ENCODE assay signal across 8 cellular contexts in the genomic region with DNA sequence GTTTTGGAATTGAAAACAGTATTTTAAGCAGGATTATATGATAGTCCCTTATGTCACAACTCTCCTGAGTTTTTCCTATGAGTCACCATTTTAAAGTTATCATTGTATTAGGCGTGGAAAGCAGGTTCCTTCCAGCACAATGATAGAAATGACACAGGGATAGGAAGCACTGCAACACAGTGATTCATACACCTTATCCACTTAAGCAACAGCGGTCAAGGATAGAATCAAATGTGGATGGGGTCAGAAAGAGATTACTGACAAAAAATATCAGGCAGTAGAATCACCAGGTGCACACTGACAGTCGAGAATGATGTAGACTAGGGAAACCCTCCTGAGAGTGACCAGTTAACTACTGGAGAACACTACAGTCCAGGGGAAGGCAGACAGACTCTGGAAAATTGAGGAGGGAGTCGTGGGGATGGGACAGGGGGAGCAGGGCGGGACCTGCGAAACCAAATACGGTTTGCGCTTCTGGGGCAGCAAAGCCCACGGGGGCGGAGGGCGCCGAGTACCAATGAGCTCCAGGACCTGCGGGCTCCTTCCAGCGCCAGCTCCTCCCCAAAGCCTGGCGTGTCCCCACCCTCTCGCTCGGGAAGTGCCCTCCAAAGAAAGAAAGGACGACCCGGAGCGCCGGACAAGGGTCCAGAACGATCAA.
DNase-seq lines count a peak whose midpoint lies in the region; ATAC-seq lines count a peak whose summit lies in the region.

No MANE protein-coding gene starts in this region.

- peaks cover 36% of the 10 kb centered on the region for H3K4me1 Mint-ChIP-seq in central memory CD8-positive, alpha-beta T cell

- H3K27me3 ChIP-seq in layer of hippocampus (ENCODE audit: control insufficient read depth, insufficient read depth, low read length) = no peaks in the 10 kb centered on the region
- H3K27me3 ChIP-seq in subcutaneous abdominal adipose tissue (ENCODE audit: control insufficient read depth in 5 of 5, insufficient read depth in 4 of 5, low read length in 5 of 5) = no peaks in the 10 kb centered on the region

- H3K27me3 Mint-ChIP-seq in central memory CD8-positive, alpha-beta T cell = no peaks in the 10 kb centered on the region

- H3K27ac ChIP-seq in layer of hippocampus (ENCODE audit: low read depth, low read length) (peak overlapping the region; percentile 96), subcutaneous abdominal adipose tissue (ENCODE audit: low read depth, low read length) (peak overlapping the region; percentile 97)

- H3K4me3 Mint-ChIP-seq in central memory CD8-positive, alpha-beta T cell = peak overlapping the region; percentile 97

- DNase-seq in NCI-H345 (lab: John Stamatoyannopoulos, UW) = peak; percentile 86
- DNase-seq in NCI-H345 treated with DMSO at 0.1 percent for 48 hours (lab: John Stamatoyannopoulos, UW; ENCODE audit: unreplicated experiment) = no peak
- peak; percentile 48 for DNase-seq in HS-5 (ENCODE audit: low read depth)
- peak; percentile 83 for DNase-seq in OCI-M1 (lab: John Stamatoyannopoulos, UW)
- no peak for DNase-seq in central memory CD8-positive, alpha-beta T cell (ENCODE audit: low spot score in 2 of 2)

- H3K9ac ChIP-seq in subcutaneous abdominal adipose tissue (ENCODE audit: low read length in 5 of 5) = peak overlapping the region; percentile 57 to 98 (median 90)

- no peaks in the 10 kb centered on the region for H3K36me3 ChIP-seq in subcutaneous abdominal adipose tissue (ENCODE audit: control insufficient read depth in 5 of 5, insufficient read depth in 5 of 5, low read length in 5 of 5)

- H3K9me3 Mint-ChIP-seq in central memory CD8-positive, alpha-beta T cell = no peaks in the 10 kb centered on the region

- peak; percentile 56 for ATAC-seq in GM21528 (IDR thresholded peaks at IDR 0.05; ENCODE audit: low FRiP score, unreplicated experiment)
- peak; percentile 35 for ATAC-seq in central memory CD8-positive, alpha-beta T cell (replicated peaks; ENCODE audit: extremely low read depth, poor library complexity, severe bottlenecking)

- H3K36me3 Mint-ChIP-seq in central memory CD8-positive, alpha-beta T cell (ENCODE audit: insufficient read depth) = peaks cover 20% of the 10 kb centered on the region

- peak overlapping the region; percentile 94 for H3K27ac Mint-ChIP-seq in central memory CD8-positive, alpha-beta T cell (ENCODE audit: low read depth)

- peaks cover 0 to 27% (median 25%) of the 10 kb centered on the region in 5 donors for H3K4me1 ChIP-seq in subcutaneous abdominal adipose tissue (ENCODE audit: control insufficient read depth in 5 of 5, insufficient read depth in 5 of 5, low read length in 5 of 5)

- peak overlapping the region; percentile 79 to 91 (median 82) for H3K4me3 ChIP-seq in subcutaneous abdominal adipose tissue (ENCODE audit: low read depth in 1 of 5, low read length in 5 of 5)

- no peaks in the 10 kb centered on the region for H3K9me3 ChIP-seq in subcutaneous abdominal adipose tissue (ENCODE audit: control insufficient read depth in 5 of 5, low read length in 5 of 5)

Comparison
In these comparisons a context has a peak if more than half of its experiments do, and no peak if none do; other contexts are left out.
1. DNase-seq: peak in NCI-H345 (single experiment), HS-5 (single experiment) and OCI-M1 (single experiment); none in NCI-H345 treated with DMSO at 0.1 percent for 48 hours (single experiment) and central memory CD8-positive, alpha-beta T cell (0 of 2).